Comparison of ENCODE assay signal across 25 cellular contexts in the genomic region with DNA sequence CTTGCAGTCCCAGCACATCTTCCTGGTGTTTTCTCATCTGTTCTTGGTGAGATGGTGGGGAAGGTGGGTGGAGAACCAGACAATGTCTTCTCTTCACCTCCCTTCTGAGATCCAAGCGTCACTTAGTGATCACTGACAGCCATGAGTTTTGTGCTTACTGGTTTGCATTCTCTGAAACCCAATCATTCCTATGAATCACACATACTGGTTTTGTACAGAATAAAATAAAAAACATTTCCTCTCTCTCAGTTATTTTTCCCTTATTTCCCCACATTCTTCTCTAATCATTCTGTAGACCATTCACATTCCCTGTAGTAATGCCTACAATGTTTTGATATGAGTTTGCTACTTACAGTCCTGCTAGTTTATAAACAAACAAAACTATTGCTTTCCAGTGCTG.
"Had no signal": no experiment of that assay in that cellular context is flagged by ENCODE, and none has a peak within 500 bp of the region (broad histone marks: within the 10 kb centered on the region; RNA-seq: fewer than 3 reads in every experiment).

No MANE protein-coding gene starts in this region.

- FAIRE-seq: islet of Langerhans had no signal

- ATAC-seq: esophagus mucosa; foreskin keratinocyte; gastroesophageal sphincter; heart left ventricle; left colon; naive thymus-derived CD8-positive, alpha-beta T cell; right lobe of liver; stimulated activated naive CD8-positive, alpha-beta T cell treated with anti-CD3 and anti-CD28 coated beads, Interleukin-15, amount 100 ng/mL, for 72 hours; upper lobe of right lung had no signal

- DNase-seq: colonic mucosa; effector CD8-positive, alpha-beta T cell; endodermal cell; foreskin keratinocyte; heart left ventricle; left colon; mesendoderm; midbrain; naive thymus-derived CD8-positive, alpha-beta T cell; nephron progenitor cell; occipital lobe; ovary; posterior cingulate gyrus; right lobe of liver; stimulated activated CD4-positive, alpha-beta T cell treated with anti-CD3 and anti-CD28 coated beads, Interleukin-12 subunit alpha, Interleukin-12 subunit beta, amount 100 ng/mL, for 4 hours; stimulated activated CD4-positive, alpha-beta T cell treated with anti-CD3 and anti-CD28 coated beads, Interleukin-1b, Interleukin-23, amount 100 ng/mL, for 48 hours; stimulated activated CD4-positive, alpha-beta T cell treated with anti-CD3 and anti-CD28 coated beads, Interleukin-4, amount 100 ng/mL, for 1 hour; stimulated activated CD8-positive, alpha-beta memory T cell treated with anti-CD3 and anti-CD28 coated beads, Interleukin-4, amount 100 ng/mL, for 48 hours; stimulated activated naive CD4-positive, alpha-beta T cell; stimulated activated naive CD8-positive, alpha-beta T cell treated with anti-CD3 and anti-CD28 coated beads, Interleukin-15, amount 100 ng/mL, for 72 hours; transverse colon; upper lobe of right lung had no signal
